ENCODE assay signal across 21 cellular contexts in genomic region chr17:51710289-51710979, GRCh38.
DNase-seq lines count a peak whose midpoint lies in the region; ATAC-seq and TF ChIP-seq lines count a peak whose summit lies in the region.
"Had no signal": no experiment of that assay in that cellular context is flagged by ENCODE, and none has a peak within 500 bp of the region (broad histone marks: within the 10 kb centered on the region; RNA-seq: fewer than 3 reads in every experiment).

No MANE protein-coding gene starts in this region.

- TF ChIP-seq POLR2A in testis (IDR thresholded peaks at IDR 0.05) = no peak

- peak overlapping the region; percentile 59 for H3K4me2 ChIP-seq in OCI-LY3 (ENCODE audit: low read length)
- H3K4me2 ChIP-seq: SK-N-SH had no signal

- no peaks in the 10 kb centered on the region for H3K36me3 Mint-ChIP-seq in endodermal cell (ENCODE audit: low read depth)
- H3K36me3 Mint-ChIP-seq: CD8-positive, alpha-beta T cell had no signal

- H3K4me1 ChIP-seq in OCI-LY3 (ENCODE audit: low read length) = peaks cover 17% of the 10 kb centered on the region
- peaks cover 38% of the 10 kb centered on the region for H3K4me1 ChIP-seq in endodermal cell (ENCODE audit: control insufficient read depth, insufficient read depth, low read length)
- H3K4me1 ChIP-seq in testis = peaks cover 13% of the 10 kb centered on the region

- H3K27ac ChIP-seq in OCI-LY3 (ENCODE audit: low read length) (no peak overlapping the region), endodermal cell (ENCODE audit: low read depth, low read length) (no peak overlapping the region), testis (no peak overlapping the region)
- H3K27ac ChIP-seq: GM23248, HL-60 had no signal

- H3K27me3 ChIP-seq in OCI-LY3 (ENCODE audit: low read depth, low read length) = no peaks in the 10 kb centered on the region
- H3K27me3 ChIP-seq in endodermal cell (ENCODE audit: control insufficient read depth, insufficient read depth, low read length, poor library complexity, severe bottlenecking) = no peaks in the 10 kb centered on the region
- no peaks in the 10 kb centered on the region for H3K27me3 ChIP-seq in testis

- no peak overlapping the region for H3K4me3 Mint-ChIP-seq in endodermal cell
- H3K4me3 Mint-ChIP-seq: CD8-positive, alpha-beta T cell; H9 had no signal

- H3K9ac ChIP-seq in OCI-LY3 (ENCODE audit: low read length) (no peak overlapping the region), endodermal cell (ENCODE audit: extremely low read depth, low read length, poor library complexity, severe bottlenecking) (no peak overlapping the region)
- H3K9ac ChIP-seq: GM23248, SK-N-SH had no signal

- no peaks in the 10 kb centered on the region for H3K36me3 ChIP-seq in OCI-LY3 (replicated peaks; ENCODE audit: low read depth, low read length)
- no peaks in the 10 kb centered on the region for H3K36me3 ChIP-seq in endodermal cell (ENCODE audit: control insufficient read depth, insufficient read depth, low read length)
- H3K36me3 ChIP-seq in testis (ENCODE audit: low read depth, missing control alignments) = no peaks in the 10 kb centered on the region

- H2AFZ ChIP-seq in OCI-LY3 (ENCODE audit: low read depth, low read length) = no peak overlapping the region
- H2AFZ ChIP-seq: GM23248 had no signal

- intact Hi-C loops in Right ventricle myocardium inferior (cut with DNase I) = no loop called here
- intact Hi-C loops in cardiac septum (cut with DNase I) = no loop called here
- intact Hi-C loops in sciatic nerve (cut with DNase I) = no loop called here
- intact Hi-C loops in testis (cut with DNase I; ENCODE audit: low total_unique reads) = no loop called here

- no peaks in the 10 kb centered on the region for H4K20me1 ChIP-seq in OCI-LY3 (ENCODE audit: insufficient read depth, low read length)

- no peaks in the 10 kb centered on the region for H3K9me3 Mint-ChIP-seq in endodermal cell
- H3K9me3 Mint-ChIP-seq: CD8-positive, alpha-beta T cell; H9 had no signal

- TF ChIP-seq CTCF in OCI-LY3 (IDR thresholded peaks at IDR 0.05; ENCODE audit: low read depth, low read length) (no peak), endodermal cell (conservative IDR thresholded peaks at IDR 0.05) (no peak), testis (IDR thresholded peaks at IDR 0.05) (no peak)

- H3K9me3 ChIP-seq in OCI-LY3 (ENCODE audit: insufficient read depth, low read length) (no peaks in the 10 kb centered on the region), endodermal cell (ENCODE audit: control insufficient read depth, low read length) (no peaks in the 10 kb centered on the region), testis (no peaks in the 10 kb centered on the region)
- H3K9me3 ChIP-seq: SK-N-SH had no signal

- peaks cover 60% of the 10 kb centered on the region for H3K4me1 Mint-ChIP-seq in endodermal cell
- H3K4me1 Mint-ChIP-seq: H9 had no signal

- peak overlapping the region; percentile 62 for H3K27ac Mint-ChIP-seq in endodermal cell
- H3K27ac Mint-ChIP-seq: CD8-positive, alpha-beta T cell; H9 had no signal

- H3K27me3 Mint-ChIP-seq in endodermal cell (ENCODE audit: insufficient read depth) = peaks cover 4% of the 10 kb centered on the region

- H3K79me2 ChIP-seq in OCI-LY3 (ENCODE audit: low read length) = no peaks in the 10 kb centered on the region

- no peak for DNase-seq in Right ventricle myocardium inferior (ENCODE audit: missing footprints)
- DNase-seq in cardiac septum (ENCODE audit: low spot score) = no peak
- no peak for DNase-seq in endodermal cell
- DNase-seq in sciatic nerve (ENCODE audit: low spot score) = no peak
- no peak for DNase-seq in anterior cingulate cortex (lab: John Stamatoyannopoulos, UW)
- no peak for DNase-seq in NCI-H69 (lab: John Stamatoyannopoulos, UW)
- DNase-seq in testis = no peak
- DNase-seq: AML-193; C1 segment of cervical spinal cord; CD8-positive, alpha-beta T cell; GM23248; H9; KBM-7; NCI-H1092 treated with DMSO at 0.1 percent for 48 hours; NCI-H1436 treated with DMSO at 0.1 percent for 48 hours; NCI-H1930; OCI-M1; SIG-M5; SK-N-SH had no signal

- no peak overlapping the region for H3K4me3 ChIP-seq in OCI-LY3 (ENCODE audit: low read length)
- no peak overlapping the region for H3K4me3 ChIP-seq in endodermal cell (ENCODE audit: low read length)
- no peak overlapping the region for H3K4me3 ChIP-seq in testis
- H3K4me3 ChIP-seq: GM23248 had no signal

- 83 to 89% methylated on average over 3 of the region's 3 CpGs for WGBS in endodermal cell (ENCODE audit: insufficient coverage in 1 of 2, insufficient read length in 1 of 2), 2 experiments
- WGBS in testis, 2 donors = 49 to 54% methylated on average over 3 of the region's 3 CpGs

- ATAC-seq in Right ventricle myocardium inferior (peak; percentile 77), sciatic nerve (peak; percentile 90)
- ATAC-seq: CD8-positive, alpha-beta T cell had no signal
